Comparison of ENCODE assay signal across 1 cellular context in genomic region chr20:24458441-24458840, GRCh38.
TF ChIP-seq lines count a peak whose summit lies in the region.

No MANE protein-coding gene starts in this region.

TF ChIP-seq in H1, 55 proteins besides CTCF, POLR2A, EP300 and RAD21 (continued from another document):
- TF ChIP-seq RFX5 (IDR thresholded peaks at IDR 0.05; ENCODE audit: borderline replicate concordance, low read depth, low read length) (no peak), EZH2 (IDR thresholded peaks at IDR 0.05; ENCODE audit: low read depth, low read length, severe bottlenecking) (no peak), NRF1 (IDR thresholded peaks at IDR 0.05; ENCODE audit: low read depth, low read length) (no peak)
